Comparison of ENCODE assay signal across 1 cellular context in the genomic region with DNA sequence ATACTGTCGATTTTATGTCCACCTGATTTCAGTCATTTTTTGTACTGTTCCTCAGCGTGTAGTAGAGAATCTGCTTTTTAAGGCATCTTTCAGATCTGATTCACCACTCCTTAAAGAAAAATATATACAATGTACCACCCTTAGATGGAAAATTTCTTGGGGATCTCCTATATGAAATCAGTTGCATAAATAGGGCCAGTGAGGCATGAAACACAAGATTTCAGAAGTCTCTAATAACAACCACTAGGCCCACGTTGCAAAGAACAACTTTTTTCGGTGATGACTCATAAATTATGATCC.
TF ChIP-seq lines count a peak whose summit lies in the region.

No MANE protein-coding gene starts in this region.

TF ChIP-seq in H1, 55 proteins besides CTCF, POLR2A, EP300 and RAD21:
- no peak for TF ChIP-seq SUZ12 (IDR thresholded peaks at IDR 0.05; ENCODE audit: low read length)
- TF ChIP-seq CEBPB (IDR thresholded peaks at IDR 0.05; ENCODE audit: low read depth, low read length), result no peak
- TF ChIP-seq KDM4A (IDR thresholded peaks at IDR 0.05; ENCODE audit: low read depth, low read length, severe bottlenecking), result no peak
- no peak for TF ChIP-seq E2F6 (IDR thresholded peaks at IDR 0.05)
- TF ChIP-seq JUN (IDR thresholded peaks at IDR 0.05; ENCODE audit: low read depth, low read length), result no peak
- no peak for TF ChIP-seq CBX8 (IDR thresholded peaks at IDR 0.05; ENCODE audit: borderline replicate concordance, low read depth, low read length)
- no peak for TF ChIP-seq EZH2 (IDR thresholded peaks at IDR 0.05; ENCODE audit: low read depth, low read length, severe bottlenecking)
- no peak for TF ChIP-seq TBP (IDR thresholded peaks at IDR 0.05; ENCODE audit: low read depth, low read length)
- no peak for TF ChIP-seq KDM5A (IDR thresholded peaks at IDR 0.05; ENCODE audit: low read length)
- TF ChIP-seq HDAC2 (IDR thresholded peaks at IDR 0.05; ENCODE audit: borderline replicate concordance in 1 of 2, low read depth in 2 of 2, low read length in 2 of 2), result no peak
- TF ChIP-seq PHF8 (conservative IDR thresholded peaks at IDR 0.05; ENCODE audit: low read depth, low read length), result no peak
- no peak for TF ChIP-seq USF2 (IDR thresholded peaks at IDR 0.05; ENCODE audit: low read length)
- no peak for TF ChIP-seq RFX5 (IDR thresholded peaks at IDR 0.05; ENCODE audit: borderline replicate concordance, low read depth, low read length)
